In the genomic region with DNA sequence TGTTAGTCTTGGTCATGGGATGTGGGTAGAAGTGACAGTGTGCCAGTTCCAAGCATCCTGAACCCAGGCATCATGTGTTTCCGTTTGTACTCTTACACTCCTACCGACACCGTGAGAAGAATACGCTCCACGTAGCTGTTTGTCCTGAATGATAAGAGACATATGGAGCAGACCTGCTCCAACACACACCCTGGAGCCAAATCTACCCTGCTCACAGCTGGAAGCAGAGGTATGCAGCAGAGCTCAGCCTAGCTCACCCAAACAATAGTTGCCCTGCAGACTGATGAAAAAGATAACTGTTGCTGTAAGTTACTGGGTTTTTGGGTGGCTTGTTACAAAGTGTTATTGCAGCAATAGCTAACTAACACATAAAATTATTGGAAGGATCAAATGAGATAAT, we compare ENCODE assay signal across 1 cellular context.
TF ChIP-seq lines count a peak whose summit lies in the region.

No MANE protein-coding gene starts in this region.

TF ChIP-seq in H1, 55 proteins besides CTCF, POLR2A, EP300 and RAD21:
- no peak for TF ChIP-seq CBX8 (IDR thresholded peaks at IDR 0.05; ENCODE audit: borderline replicate concordance, low read depth, low read length)
